23 cellular contexts compared by ENCODE assay signal in genomic region chr4:16245241-16245640, GRCh38. TPM values are rescaled to one million over a fixed set of nuclear protein-coding genes. Genes with fewer than 3 reads are reported as not detected.
A peak's percentile ranks its signal among the peaks of the same experiment; 100 is the strongest.
DNase-seq lines count a peak whose midpoint lies in the region; ATAC-seq and TF ChIP-seq lines count a peak whose summit lies in the region.
"Had no signal": no experiment of that assay in that cellular context is flagged by ENCODE, and none has a peak within 500 bp of the region (broad histone marks: within the 10 kb centered on the region; RNA-seq: fewer than 3 reads in every experiment).

No MANE protein-coding gene starts in this region.

- no peak overlapping the region for H3K9ac ChIP-seq in endodermal cell (ENCODE audit: extremely low read depth, low read length, poor library complexity, severe bottlenecking)
- H3K9ac ChIP-seq: BLaER1 had no signal

- H3K4me1 Mint-ChIP-seq in Caco-2 (ENCODE audit: low read depth, unreplicated experiment) (peaks cover 42% of the 10 kb centered on the region), WTC11 (no peaks in the 10 kb centered on the region; the same call in 1 of the 2 replicates), endodermal cell (peaks cover 19% of the 10 kb centered on the region)
- H3K4me1 Mint-ChIP-seq: CD8-positive, alpha-beta memory T cell had no signal

- in situ Hi-C loops in gastrocnemius medialis (cut with MboI; ENCODE audit: low sequenced_read_pairs in 4 of 4) = no loop called here

- intact Hi-C loops in Caco-2 (cut with micrococcal nuclease; ENCODE audit: unreplicated experiment) = loop anchor here (1.0 kb wide), 1 partner anchor 17 kb away; no protein-coding TSS in a partner anchor
- intact Hi-C loops in gastrocnemius medialis (cut with DNase I; ENCODE audit: low total_unique reads) = loop anchor here (10.0 kb wide), 1 partner anchor 1960 kb away; no protein-coding TSS in a partner anchor

- H3K36me3 ChIP-seq in Caco-2 (ENCODE audit: control insufficient read depth, insufficient read depth, low read length) = no peaks in the 10 kb centered on the region; the same call in 1 of the 2 replicates
- no peaks in the 10 kb centered on the region for H3K36me3 ChIP-seq in endodermal cell (ENCODE audit: control insufficient read depth, insufficient read depth, low read length)
- H3K36me3 ChIP-seq in gastrocnemius medialis = no peaks in the 10 kb centered on the region
- H3K36me3 ChIP-seq: BE2C, BLaER1 had no signal

- H3K4me1 ChIP-seq in Caco-2 (peaks cover 40% of the 10 kb centered on the region), endodermal cell (ENCODE audit: control insufficient read depth, insufficient read depth, low read length) (peaks cover 9% of the 10 kb centered on the region), gastrocnemius medialis (no peaks in the 10 kb centered on the region)
- H3K4me1 ChIP-seq: BE2C, BLaER1 had no signal

- H3K36me3 Mint-ChIP-seq in Caco-2 (ENCODE audit: insufficient read depth, unreplicated experiment) (peaks cover 12% of the 10 kb centered on the region), WTC11 (peaks cover 15% of the 10 kb centered on the region), endodermal cell (ENCODE audit: low read depth) (peaks cover 35% of the 10 kb centered on the region)

- CTCF ChIA-PET in Caco-2 (lab: Charles Lee) (no interaction called here), WTC11 (lab: Charles Lee) (interaction anchor here (1.0 kb wide), 1 partner anchor 40 kb away, joined by 5 read pairs; no protein-coding TSS in a partner anchor)

- H3K27me3 Mint-ChIP-seq in Caco-2 (ENCODE audit: insufficient read depth, unreplicated experiment) = no peaks in the 10 kb centered on the region
- H3K27me3 Mint-ChIP-seq in WTC11 (ENCODE audit: low read depth) = no peaks in the 10 kb centered on the region
- peaks cover 8% of the 10 kb centered on the region for H3K27me3 Mint-ChIP-seq in endodermal cell (ENCODE audit: insufficient read depth)
- H3K27me3 Mint-ChIP-seq: CD4-positive, alpha-beta memory T cell; CD4-positive, CD25-positive, alpha-beta regulatory T cell; CD8-positive, alpha-beta memory T cell had no signal

- no peak overlapping the region for H3K27ac ChIP-seq in endodermal cell (ENCODE audit: low read depth, low read length)
- H3K27ac ChIP-seq in gastrocnemius medialis = no peak overlapping the region
- H3K27ac ChIP-seq: BLaER1 had no signal

- H3K4me3 Mint-ChIP-seq in Caco-2 (ENCODE audit: unreplicated experiment) = no peak overlapping the region
- no peak overlapping the region for H3K4me3 Mint-ChIP-seq in WTC11
- H3K4me3 Mint-ChIP-seq in endodermal cell = no peak overlapping the region
- H3K4me3 Mint-ChIP-seq: CD14-positive monocyte; CD4-positive, alpha-beta memory T cell; CD4-positive, CD25-positive, alpha-beta regulatory T cell; CD8-positive, alpha-beta memory T cell had no signal

- ATAC-seq in WTC11 (no peak), HG03159 (IDR thresholded peaks at IDR 0.05; ENCODE audit: unreplicated experiment) (no peak), gastrocnemius medialis (no peak)
- ATAC-seq: GM12878 had no signal

- no peak overlapping the region for H3K4me3 ChIP-seq in Caco-2 (ENCODE audit: low read depth, low read length)
- H3K4me3 ChIP-seq in endodermal cell (ENCODE audit: low read length) = peak overlapping the region; percentile 55
- H3K4me3 ChIP-seq in gastrocnemius medialis = no peak overlapping the region
- H3K4me3 ChIP-seq: BLaER1, GM12878 had no signal

- POLR2A ChIA-PET in Caco-2 (lab: Charles Lee) = no interaction called here
- POLR2A ChIA-PET in WTC11 (lab: Charles Lee) = no interaction called here

- peak overlapping the region; percentile 72 for H3K27ac Mint-ChIP-seq in Caco-2 (ENCODE audit: unreplicated experiment)
- no peak overlapping the region for H3K27ac Mint-ChIP-seq in WTC11
- peak overlapping the region; percentile 11 for H3K27ac Mint-ChIP-seq in endodermal cell
- H3K27ac Mint-ChIP-seq: CD4-positive, alpha-beta memory T cell; CD4-positive, CD25-positive, alpha-beta regulatory T cell; CD8-positive, alpha-beta memory T cell had no signal

- TF ChIP-seq POLR2A in gastrocnemius medialis (IDR thresholded peaks at IDR 0.05) = no peak

- H3K27me3 ChIP-seq in Caco-2 (replicated peaks; ENCODE audit: control insufficient read depth, insufficient read depth, low read length) = no peaks in the 10 kb centered on the region
- peaks cover 8% of the 10 kb centered on the region for H3K27me3 ChIP-seq in endodermal cell (ENCODE audit: control insufficient read depth, insufficient read depth, low read length, poor library complexity, severe bottlenecking)
- H3K27me3 ChIP-seq in gastrocnemius medialis = no peaks in the 10 kb centered on the region
- H3K27me3 ChIP-seq: BE2C, BLaER1 had no signal

- DNase-seq in Caco-2 (no peak), WTC11 (ENCODE audit: low spot score) (no peak), endodermal cell (no peak), gastrocnemius medialis (no peak), DMS 273 treated with DMSO at 0.1 percent for 48 hours (lab: John Stamatoyannopoulos, UW) (no peak)
- DNase-seq: 8988T; ACHN; BE2C; C1 segment of cervical spinal cord; Calu3; CD4-positive, alpha-beta memory T cell; CD4-positive, CD25-positive, alpha-beta regulatory T cell; CD8-positive, alpha-beta memory T cell; COR-L47; DMS53; DMS79; DND-41; EL; GDM1 had no signal

- no peaks in the 10 kb centered on the region for H3K9me3 ChIP-seq in Caco-2
- peaks cover 26% of the 10 kb centered on the region for H3K9me3 ChIP-seq in endodermal cell (ENCODE audit: control insufficient read depth, low read length)
- H3K9me3 ChIP-seq in gastrocnemius medialis = no peaks in the 10 kb centered on the region
- H3K9me3 ChIP-seq: BE2C, BLaER1 had no signal

- H3K9me3 Mint-ChIP-seq in Caco-2 (ENCODE audit: unreplicated experiment) (no peaks in the 10 kb centered on the region), WTC11 (peaks cover 10% of the 10 kb centered on the region), endodermal cell (peaks cover 19% of the 10 kb centered on the region)
- H3K9me3 Mint-ChIP-seq: CD14-positive monocyte; CD8-positive, alpha-beta memory T cell had no signal

- 19 to 45% methylated on average over 1 of the region's 1 CpG for WGBS in endodermal cell (ENCODE audit: insufficient coverage in 1 of 2, insufficient read length in 1 of 2), 2 experiments

- BruUV-seq in Caco-2 (replicated peaks; lab: Mats Ljungman, UMichigan) = no TSS peak

- TF ChIP-seq CTCF in Caco-2 (IDR thresholded peaks at IDR 0.05; ENCODE audit: insufficient read depth in 1 of 2, low read depth in 1 of 2, low read length in 1 of 2, severe bottlenecking in 1 of 2, unreplicated experiment in 1 of 2) (no peak), WTC11 (IDR thresholded peaks at IDR 0.05) (no peak), endodermal cell (conservative IDR thresholded peaks at IDR 0.05) (no peak), gastrocnemius medialis (IDR thresholded peaks at IDR 0.05 in 4 of 5, conservative IDR thresholded peaks at IDR 0.05 in 1 of 5) (no peak)

TF ChIP-seq in WTC11, 78 proteins besides CTCF, POLR2A, EP300 and RAD21:
- no peak for TF ChIP-seq ERG (CRISPR knock-in tag; IDR thresholded peaks at IDR 0.05)
- peak; percentile 34; the same call in 1 of the 2 replicates for TF ChIP-seq RORB (CRISPR knock-in tag; IDR thresholded peaks at IDR 0.05)
- no peak for TF ChIP-seq ZNF138 (CRISPR knock-in tag; conservative IDR thresholded peaks at IDR 0.05)

RNA-seq across cellular contexts. Expression of gene TAPT1, which starts 19.0 kb away (rescaled TPM):
- total RNA-seq in Caco-2 (2022) = 23.7 and 24.9 TPM in 2 replicates
- 10.4 to 12.4 TPM (median 10.6 TPM) in 3 replicates for total RNA-seq in WTC11 (2021)
- total RNA-seq in endodermal cell = 10 to 100 TPM; 19.8 to 22.6 TPM
- polyA plus RNA-seq in endodermal cell (2013, experiment 1 of 2) = 19.8 TPM
- polyA plus RNA-seq in endodermal cell (2013, experiment 2 of 2) = 21.2 TPM
- 10 to 100 TPM; 29.5 to 44.1 (median 40.8) TPM for total RNA-seq in gastrocnemius medialis
